15 cellular contexts compared by ENCODE assay signal in genomic region chr4:37043342-37043741, GRCh38.
DNase-seq lines count a peak whose midpoint lies in the region; ATAC-seq lines count a peak whose summit lies in the region.
"Had no signal": no experiment of that assay in that cellular context is flagged by ENCODE, and none has a peak within 500 bp of the region (broad histone marks: within the 10 kb centered on the region; RNA-seq: fewer than 3 reads in every experiment).

No MANE protein-coding gene starts in this region.

- H2AK5ac ChIP-seq in mesenchymal stem cell (ENCODE audit: low read length, severe bottlenecking): no peak overlapping the region

- H2BK15ac ChIP-seq in mesenchymal stem cell (ENCODE audit: low read depth, poor library complexity, severe bottlenecking): no peak overlapping the region

- H4K91ac ChIP-seq in mesenchymal stem cell (ENCODE audit: low read length): no peak overlapping the region

- no peak overlapping the region for H3K4me3 ChIP-seq in mesenchymal stem cell (ENCODE audit: insufficient read depth in 1 of 2, low read depth in 1 of 2, low read length in 2 of 2)
- H3K4me3 ChIP-seq: A549, GM23338 had no signal

- no peak overlapping the region for H3K4me2 ChIP-seq in mesenchymal stem cell (ENCODE audit: low read length, poor library complexity, severe bottlenecking)
- H3K4me2 ChIP-seq: A549, GM23338, KMS-11 had no signal

- ATAC-seq in GM19395 (IDR thresholded peaks at IDR 0.05; ENCODE audit: unreplicated experiment): peak; percentile 56
- peak; percentile 78 for ATAC-seq in HG02852 (IDR thresholded peaks at IDR 0.05; ENCODE audit: unreplicated experiment)
- no peak for ATAC-seq in HG03469 (IDR thresholded peaks at IDR 0.05; ENCODE audit: unreplicated experiment)
- ATAC-seq: A549, GM23338, HepG2 had no signal

- no peak overlapping the region for H4K8ac ChIP-seq in mesenchymal stem cell (ENCODE audit: low read length)

- peak; percentile 46 for DNase-seq in inferior parietal cortex (ENCODE audit: extremely low spot score)
- no peak for DNase-seq in NCI-H1930 (lab: John Stamatoyannopoulos, UW)
- DNase-seq in mesenchymal stem cell: no peak
- DNase-seq: BE2C; CD4-positive, alpha-beta memory T cell; DMS79; H9 had no signal

- no peaks in the 10 kb centered on the region for H3K36me3 ChIP-seq in mesenchymal stem cell (ENCODE audit: control insufficient read depth in 1 of 2, insufficient read depth in 2 of 2, low read depth in 1 of 2, low read length in 2 of 2)
- H3K36me3 ChIP-seq: BE2C had no signal

- no peak overlapping the region for H2BK12ac ChIP-seq in mesenchymal stem cell (ENCODE audit: low read length in 2 of 2)

- H3K14ac ChIP-seq in mesenchymal stem cell (ENCODE audit: low read length in 2 of 2): no peak overlapping the region

- no peak overlapping the region for H3K9ac ChIP-seq in mesenchymal stem cell (ENCODE audit: low read length)
- H3K9ac ChIP-seq: KMS-11 had no signal

- no peaks in the 10 kb centered on the region for H3K27me3 ChIP-seq in mesenchymal stem cell (ENCODE audit: control insufficient read depth in 1 of 2, insufficient read depth in 1 of 2, low read length in 2 of 2)
- H3K27me3 ChIP-seq: BE2C had no signal

- H3K4me1 ChIP-seq in mesenchymal stem cell (ENCODE audit: control insufficient read depth, insufficient read depth, low read depth, low read length): no peaks in the 10 kb centered on the region
- H3K4me1 ChIP-seq: A549, BE2C had no signal

- no peak overlapping the region for H2BK120ac ChIP-seq in mesenchymal stem cell (ENCODE audit: low read depth, low read length)

- H2AFZ ChIP-seq in mesenchymal stem cell (ENCODE audit: low read depth, low read length): no peak overlapping the region
- H2AFZ ChIP-seq: GM23338 had no signal

- 87% methylated on average over 2 of the region's 2 CpGs for WGBS in mesenchymal stem cell

- no peak overlapping the region for H3K4ac ChIP-seq in mesenchymal stem cell (ENCODE audit: low read depth in 1 of 2, low read length in 2 of 2)

- H3K79me1 ChIP-seq in mesenchymal stem cell (replicated peaks; ENCODE audit: low read length, poor library complexity, severe bottlenecking): no peaks in the 10 kb centered on the region

- H2BK5ac ChIP-seq in mesenchymal stem cell (ENCODE audit: low read depth, low read length, poor library complexity, severe bottlenecking): no peak overlapping the region

- no peak overlapping the region for H3K23ac ChIP-seq in mesenchymal stem cell (ENCODE audit: low read length in 2 of 2)

- H3K27ac ChIP-seq in mesenchymal stem cell (ENCODE audit: low read length, poor library complexity, severe bottlenecking): no peak overlapping the region
- H3K27ac ChIP-seq: A549, C4-2B, KMS-11 had no signal

- peaks cover 5% of the 10 kb centered on the region for H3K9me3 ChIP-seq in mesenchymal stem cell (ENCODE audit: control insufficient read depth, low read length)
- H3K9me3 ChIP-seq: A549, BE2C had no signal

- H3K18ac ChIP-seq in mesenchymal stem cell (ENCODE audit: low read depth in 1 of 2, low read length in 2 of 2): no peak overlapping the region
